In the genomic region with DNA sequence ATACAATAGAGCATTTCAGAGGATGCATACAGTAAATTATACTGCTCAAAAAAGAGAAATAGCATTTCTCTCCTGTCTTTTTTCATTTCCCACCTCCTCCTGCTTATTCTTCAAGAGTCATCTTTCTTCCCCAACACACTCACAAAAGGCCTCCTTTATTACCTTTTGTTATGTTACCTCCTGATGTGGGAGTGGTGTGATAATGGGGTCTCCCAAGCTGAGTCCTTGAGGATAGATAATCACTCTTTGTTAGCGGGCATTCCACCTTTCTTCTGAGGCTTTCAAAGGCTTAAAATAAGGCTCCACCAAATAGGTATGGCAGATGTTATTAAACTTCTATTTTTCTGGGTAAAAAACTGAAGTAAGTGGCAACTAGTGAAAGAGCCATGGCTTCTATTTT, we compare ENCODE assay signal across 15 cellular contexts.
DNase-seq lines count a peak whose midpoint lies in the region; ATAC-seq, FAIRE-seq and TF ChIP-seq lines count a peak whose summit lies in the region.
"Had no signal": no experiment of that assay in that cellular context is flagged by ENCODE, and none has a peak within 500 bp of the region (broad histone marks: within the 10 kb centered on the region; RNA-seq: fewer than 3 reads in every experiment).

No MANE protein-coding gene starts in this region.

- TF ChIP-seq POLR2A in K562 (conservative IDR thresholded peaks at IDR 0.05) (no peak), upper lobe of left lung (IDR thresholded peaks at IDR 0.05) (no peak)

- H3K4me2 ChIP-seq in GM23338 (peak overlapping the region; percentile 23), K562 (ENCODE audit: insufficient read depth, low read length) (no peak overlapping the region), mesendoderm (ENCODE audit: low read length) (no peak overlapping the region), trophoblast cell (ENCODE audit: low read length) (no peak overlapping the region)

- H2BK5ac ChIP-seq in mesendoderm (ENCODE audit: low read length), result no peak overlapping the region
- no peak overlapping the region for H2BK5ac ChIP-seq in trophoblast cell (ENCODE audit: low read depth, low read length, poor library complexity)

- no peak overlapping the region for H4K91ac ChIP-seq in trophoblast cell (ENCODE audit: low read depth, low read length)

- no peak overlapping the region for H3K56ac ChIP-seq in mesendoderm (ENCODE audit: low read length)

- no peak for FAIRE-seq in K562 (lab: Jason Lieb, UNC)

- peak overlapping the region; percentile 73 for H2BK120ac ChIP-seq in mesendoderm (ENCODE audit: low read depth, low read length)
- no peak overlapping the region for H2BK120ac ChIP-seq in trophoblast cell (ENCODE audit: insufficient read depth, low read length, poor library complexity)

- H3K79me2 ChIP-seq in GM23338 (replicated peaks; ENCODE audit: insufficient read depth) (no peaks in the 10 kb centered on the region), K562 (ENCODE audit: control insufficient read depth, insufficient read depth, low read length) (no peaks in the 10 kb centered on the region), mesendoderm (ENCODE audit: control insufficient read depth, insufficient read depth, low read length) (no peaks in the 10 kb centered on the region), trophoblast cell (ENCODE audit: control insufficient read depth, insufficient read depth, low read length, poor library complexity) (no peaks in the 10 kb centered on the region)

- no peak overlapping the region for H4K12ac ChIP-seq in trophoblast cell (ENCODE audit: low read depth, low read length)

- H3K4me3 Mint-ChIP-seq in GM23338, result peak overlapping the region; percentile 4; the same call in 1 of the 3 replicates
- H3K4me3 Mint-ChIP-seq: CD4-positive, alpha-beta T cell had no signal

- intact Hi-C loops in K562 (cut with micrococcal nuclease), result loop anchor here (5.0 to 10.0 kb wide), 2 partner anchors 160 to 1507 kb away; a partner anchor contains a TSS

- 20% methylated on average over 1 of the region's 1 CpG for WGBS in K562 (ENCODE audit: insufficient coverage, low coverage, missing lambda C conversion rate)
- WGBS in mesendoderm (ENCODE audit: extremely low coverage, insufficient coverage, low lambda C conversion rate), result no CpG with 5 or more reads among the region's 1 CpG
- WGBS in upper lobe of left lung, 2 donors, result 82 to 87% methylated on average over 1 of the region's 1 CpG
- no CpG with 5 or more reads among the region's 1 CpG for WGBS in trophoblast cell (ENCODE audit: extremely low coverage, insufficient coverage, insufficient read length)

- no peaks in the 10 kb centered on the region for H3K9me3 Mint-ChIP-seq in GM23338
- H3K9me3 Mint-ChIP-seq: CD4-positive, alpha-beta T cell had no signal

- H3K36me3 Mint-ChIP-seq in GM23338 (ENCODE audit: low read depth), result no peaks in the 10 kb centered on the region

- no peak for TF ChIP-seq CTCF in GM23338 (conservative IDR thresholded peaks at IDR 0.05; ENCODE audit: low read depth in 2 of 2)
- TF ChIP-seq CTCF in K562 (IDR thresholded peaks at IDR 0.05 in 2 of 3, conservative IDR thresholded peaks at IDR 0.05 in 1 of 3; ENCODE audit: insufficient read depth in 2 of 3, low read depth in 1 of 3, low read length in 3 of 3), result no peak
- no peak for TF ChIP-seq CTCF in upper lobe of left lung (IDR thresholded peaks at IDR 0.05)

- H3K4me1 ChIP-seq in GM23338 (ENCODE audit: insufficient read depth) (peaks cover 38% of the 10 kb centered on the region), K562 (replicated peaks in 1 of 2; ENCODE audit: control insufficient read depth in 2 of 2, insufficient read depth in 2 of 2, low read length in 2 of 2) (peaks cover 5 to 6% of the 10 kb centered on the region in 2 experiments; a peak in 2 of 5 replicates), mesendoderm (ENCODE audit: control insufficient read depth, low read depth, low read length) (peaks cover 8% of the 10 kb centered on the region), upper lobe of left lung (no peaks in the 10 kb centered on the region), trophoblast cell (ENCODE audit: control insufficient read depth in 1 of 2, insufficient read depth in 2 of 2, low read length in 2 of 2) (peaks cover 5 to 10% of the 10 kb centered on the region in 2 experiments)
- H3K4me1 ChIP-seq: BE2C, SJSA1 had no signal

- H3K18ac ChIP-seq in mesendoderm (ENCODE audit: low read length) (no peak overlapping the region), trophoblast cell (ENCODE audit: low read length) (no peak overlapping the region)

- 0 out of 2 replicates have a peak overlapping the region, but pooled peaks have one; percentile 1 for H3K27ac ChIP-seq in GM23338 (ENCODE audit: low read depth)
- no peak overlapping the region for H3K27ac ChIP-seq in K562 (ENCODE audit: extremely low read depth, low read depth, low read length)
- H3K27ac ChIP-seq in mesendoderm (ENCODE audit: low read depth, low read length), result no peak overlapping the region
- H3K27ac ChIP-seq in upper lobe of left lung, result no peak overlapping the region
- no peak overlapping the region for H3K27ac ChIP-seq in trophoblast cell (ENCODE audit: low read depth, low read length)
- H3K27ac ChIP-seq: SJSA1 had no signal

- no peak overlapping the region for H2AK5ac ChIP-seq in mesendoderm (ENCODE audit: low read length)
- no peak overlapping the region for H2AK5ac ChIP-seq in trophoblast cell (ENCODE audit: low read length)

- H3K9me2 ChIP-seq in GM23338 (ENCODE audit: insufficient read depth), result peaks cover 6% of the 10 kb centered on the region; the same call in 1 of the 2 replicates

- no peaks in the 10 kb centered on the region for H3K9me3 ChIP-seq in K562 (replicated peaks; ENCODE audit: control insufficient read depth, insufficient read depth, low read depth, low read length)
- no peaks in the 10 kb centered on the region for H3K9me3 ChIP-seq in upper lobe of left lung
- no peaks in the 10 kb centered on the region for H3K9me3 ChIP-seq in trophoblast cell (ENCODE audit: insufficient read depth, low read depth, low read length)
- H3K9me3 ChIP-seq: BE2C, HAP-1, SJSA1 had no signal

- no peak overlapping the region for H2BK15ac ChIP-seq in mesendoderm (replicated peaks; ENCODE audit: low read depth)

- TF ChIP-seq RAD21 in K562 (CRISPR knock-in tag; conservative IDR thresholded peaks at IDR 0.05 in 1 of 2, IDR thresholded peaks at IDR 0.05 in 1 of 2), result no peak

- H3K9ac ChIP-seq in K562 (ENCODE audit: insufficient read depth in 1 of 2, low read depth in 2 of 2, low read length in 2 of 2) (no peak overlapping the region), mesendoderm (ENCODE audit: low read length) (no peak overlapping the region), trophoblast cell (ENCODE audit: low read length) (no peak overlapping the region)

- no peaks in the 10 kb centered on the region for H3K36me3 ChIP-seq in GM23338 (ENCODE audit: insufficient read depth)
- H3K36me3 ChIP-seq in K562 (ENCODE audit: control insufficient read depth, insufficient read depth, low read length), result no peaks in the 10 kb centered on the region
- H3K36me3 ChIP-seq in mesendoderm (ENCODE audit: control insufficient read depth, insufficient read depth, low read length), result no peaks in the 10 kb centered on the region
- no peaks in the 10 kb centered on the region for H3K36me3 ChIP-seq in upper lobe of left lung
- H3K36me3 ChIP-seq in trophoblast cell (ENCODE audit: control insufficient read depth in 1 of 2, insufficient read depth in 2 of 2, low read length in 2 of 2), result no peaks in the 10 kb centered on the region
- H3K36me3 ChIP-seq: BE2C, HAP-1, SJSA1 had no signal

- in situ Hi-C loops in K562 (cut with MboI), result no loop called here

- no peak overlapping the region for H2AFZ ChIP-seq in GM23338
- H2AFZ ChIP-seq in K562 (ENCODE audit: low read depth, low read length), result 0 out of 2 replicates have a peak overlapping the region, but pooled peaks have one; percentile 14
- H2AFZ ChIP-seq in trophoblast cell (ENCODE audit: insufficient read depth, low read length, poor library complexity), result no peak overlapping the region

- H3K4me1 Mint-ChIP-seq in GM23338, result peaks cover 36% of the 10 kb centered on the region

- no peak overlapping the region for H4K5ac ChIP-seq in mesendoderm (ENCODE audit: low read length)

- POLR2A ChIA-PET in K562 (lab: Yijun Ruan, JAX), result interaction anchor here (0.5 to 0.8 kb wide), 2 partner anchors 101 to 520 kb away, joined by 3 read pairs; a partner anchor contains a TSS

- TF ChIP-seq EP300 in K562 (IDR thresholded peaks at IDR 0.05; ENCODE audit: low read length) (no peak), upper lobe of left lung (IDR thresholded peaks at IDR 0.05) (no peak)

- H3F3A ChIP-seq in GM23338 (replicated peaks; ENCODE audit: low read depth), result no peaks in the 10 kb centered on the region

- BruUV-seq in K562 (replicated peaks; lab: Mats Ljungman, UMichigan), result no TSS peak

- peaks cover 5% of the 10 kb centered on the region for H3K27me3 Mint-ChIP-seq in GM23338 (ENCODE audit: insufficient read depth, low read depth, poor library complexity)

- no peaks in the 10 kb centered on the region for H4K20me1 ChIP-seq in GM23338 (replicated peaks; ENCODE audit: insufficient read depth)
- H4K20me1 ChIP-seq in K562 (replicated peaks; ENCODE audit: control insufficient read depth, insufficient read depth, low read length), result no peaks in the 10 kb centered on the region

- DNase-seq in GM23338 (ENCODE audit: low spot score) (peak; percentile 63), NCI-H146 treated with DMSO at 0.1 percent for 48 hours (lab: John Stamatoyannopoulos, UW; ENCODE audit: unreplicated experiment) (peak; percentile 4), K562 (ENCODE audit: extremely low read depth in 1 of 4, low spot score in 3 of 4) (no peak), mesendoderm (peak; percentile 83), upper lobe of left lung (no peak), trophoblast cell (no peak), HT-29 (ENCODE audit: low spot score) (no peak)
- DNase-seq in central memory CD4-positive, alpha-beta T cell, result no peak
- DNase-seq: BE2C; CD4-positive, alpha-beta T cell; NCI-H187 treated with DMSO at 0.1 percent for 48 hours; NCI-H2171; NCI-H774 had no signal

- H3K4ac ChIP-seq in mesendoderm (ENCODE audit: low read depth, low read length) (no peak overlapping the region), trophoblast cell (ENCODE audit: low read depth, low read length) (no peak overlapping the region)

- H3K79me1 ChIP-seq in mesendoderm (ENCODE audit: low read length) (no peaks in the 10 kb centered on the region), trophoblast cell (ENCODE audit: low read length) (no peaks in the 10 kb centered on the region)

- H3K4me3 ChIP-seq in GM23338 (no peak overlapping the region), K562 (no peak overlapping the region), mesendoderm (ENCODE audit: low read length) (no peak overlapping the region), upper lobe of left lung (no peak overlapping the region), trophoblast cell (ENCODE audit: low read depth, low read length) (no peak overlapping the region)
- H3K4me3 ChIP-seq: HAP-1, SJSA1 had no signal

- peak; percentile 89 for ATAC-seq in GM23338
- no peak for ATAC-seq in K562
- ATAC-seq in upper lobe of left lung (ENCODE audit: low FRiP score in 2 of 2), result no peak

- no peaks in the 10 kb centered on the region for H3K9me1 ChIP-seq in K562 (ENCODE audit: control insufficient read depth, insufficient read depth, low read length)

- CTCF ChIA-PET in K562 (lab: Yijun Ruan, JAX; ENCODE audit: low intra/inter-chr PET ratio), result no interaction called here

- no peak overlapping the region for H3K14ac ChIP-seq in trophoblast cell (ENCODE audit: low read length)

- no peak overlapping the region for H2BK12ac ChIP-seq in trophoblast cell (ENCODE audit: low read length)

- H3K23ac ChIP-seq in mesendoderm (ENCODE audit: low read length), result no peak overlapping the region
- H3K23ac ChIP-seq in trophoblast cell (ENCODE audit: low read length), result no peak overlapping the region

- H3K27me3 ChIP-seq in GM23338 (ENCODE audit: insufficient read depth) (no peaks in the 10 kb centered on the region), K562 (ENCODE audit: control insufficient read depth in 2 of 2, insufficient read depth in 2 of 2, low read length in 2 of 2) (no peaks in the 10 kb centered on the region), mesendoderm (ENCODE audit: insufficient read depth, low read length, poor library complexity) (no peaks in the 10 kb centered on the region), upper lobe of left lung (no peaks in the 10 kb centered on the region), trophoblast cell (ENCODE audit: insufficient read depth, low read length) (no peaks in the 10 kb centered on the region)
- H3K27me3 ChIP-seq: BE2C, SJSA1 had no signal

- no peak overlapping the region for H4K8ac ChIP-seq in mesendoderm (ENCODE audit: low read depth, low read length)
- H4K8ac ChIP-seq in trophoblast cell (ENCODE audit: low read depth, low read length), result no peak overlapping the region

- peak overlapping the region; percentile 60; the same call in 1 of the 2 replicates for H3K27ac Mint-ChIP-seq in GM23338
- H3K27ac Mint-ChIP-seq: CD4-positive, alpha-beta T cell had no signal

Comparison
In these comparisons a context has a peak if more than half of its experiments do, and no peak if none do; other contexts are left out.
1. DNase-seq: peak in GM23338 (single experiment), NCI-H146 treated with DMSO at 0.1 percent for 48 hours (single experiment) and mesendoderm (single experiment); none in K562 (0 of 4), central memory CD4-positive, alpha-beta T cell (single experiment), upper lobe of left lung (0 of 2), trophoblast cell (0 of 2) and HT-29 (single experiment).